ENCODE assay signal across 8 cellular contexts in genomic region chr7:101814081-101814995, GRCh38. TPM values are rescaled to one million over a fixed set of nuclear protein-coding genes. Genes with fewer than 3 reads are reported as not detected.
DNase-seq lines count a peak whose midpoint lies in the region; ATAC-seq and TF ChIP-seq lines count a peak whose summit lies in the region.

No MANE protein-coding gene starts in this region.

- ATAC-seq in HG02642 (IDR thresholded peaks at IDR 0.05; ENCODE audit: poor library complexity, unreplicated experiment) (peak; percentile 35), naive B cell (ENCODE audit: low read depth in 2 of 2) (peak; percentile 46 to 48), HG02852 (IDR thresholded peaks at IDR 0.05; ENCODE audit: unreplicated experiment) (no peak)

- H3K4me1 ChIP-seq in OCI-LY1 (ENCODE audit: insufficient read depth, low read length, severe bottlenecking) (peaks cover 61% of the 10 kb centered on the region), stomach smooth muscle (ENCODE audit: control insufficient read depth, insufficient read depth, low read length) (peaks cover 16% of the 10 kb centered on the region)

- H3K9me2 ChIP-seq in OCI-LY1 (ENCODE audit: low read depth, low read length): no peaks in the 10 kb centered on the region

- H3F3A ChIP-seq in OCI-LY1 (ENCODE audit: insufficient read depth, low read length): peaks cover 6% of the 10 kb centered on the region; the same call in 1 of the 2 replicates

- DNase-seq in DMS 273 (lab: John Stamatoyannopoulos, UW; ENCODE audit: unreplicated experiment) (peak; percentile 91), activated T-helper 1 cell treated with Interleukin-2 at 50 U/mL for 16 hours (ENCODE audit: low read depth) (peak; percentile 28), fibroblast of mammary gland (ENCODE audit: low read depth) (peak; percentile 45), naive B cell (peak; percentile 63)

- peak overlapping the region; percentile 81 to 96 (median 90) for H3K4me3 Mint-ChIP-seq in naive B cell

- peak overlapping the region; percentile 85 for H3K4me2 ChIP-seq in OCI-LY1 (ENCODE audit: low read length)

- H2AFZ ChIP-seq in OCI-LY1 (ENCODE audit: low read length): no peak overlapping the region

- no peaks in the 10 kb centered on the region for H3K36me3 Mint-ChIP-seq in naive B cell

- no peaks in the 10 kb centered on the region for H4K20me1 ChIP-seq in OCI-LY1 (ENCODE audit: insufficient read depth, low read length)

- TF ChIP-seq CTCF in OCI-LY1 (IDR thresholded peaks at IDR 0.05; ENCODE audit: low read length): peak; percentile 65
- TF ChIP-seq CTCF in fibroblast of mammary gland (conservative IDR thresholded peaks at IDR 0.05; ENCODE audit: control insufficient read depth, insufficient read depth, low read depth, low read length): no peak

- H3K4me1 Mint-ChIP-seq in naive B cell: peaks cover 13 to 22% (median 19%) of the 10 kb centered on the region in 3 donors

- peak overlapping the region in 4 of 6 donors; percentile 30 to 85 (median 58) for H3K27ac Mint-ChIP-seq in naive B cell

- H3K27ac ChIP-seq in OCI-LY1 (ENCODE audit: low read depth, low read length, poor library complexity, severe bottlenecking) (peak overlapping the region; percentile 83), stomach smooth muscle (ENCODE audit: low read length) (no peak overlapping the region)

- no peaks in the 10 kb centered on the region for H3K27me3 Mint-ChIP-seq in naive B cell

- peak overlapping the region; percentile 76 for H3K9ac ChIP-seq in OCI-LY1 (ENCODE audit: low read length)
- peak overlapping the region; percentile 72 to 74 for H3K9ac ChIP-seq in stomach smooth muscle (ENCODE audit: low read length in 2 of 2)

- peaks cover 24% of the 10 kb centered on the region for H3K79me2 ChIP-seq in OCI-LY1 (ENCODE audit: insufficient read depth, low read length)

- H3K9me3 ChIP-seq in OCI-LY1 (ENCODE audit: low read length): no peaks in the 10 kb centered on the region
- no peaks in the 10 kb centered on the region for H3K9me3 ChIP-seq in stomach smooth muscle (ENCODE audit: control insufficient read depth in 2 of 2, low read length in 2 of 2)

- H3K36me3 ChIP-seq in OCI-LY1 (ENCODE audit: insufficient read depth, low read length): peaks cover 22% of the 10 kb centered on the region; the same call in 1 of the 2 replicates
- no peaks in the 10 kb centered on the region for H3K36me3 ChIP-seq in stomach smooth muscle (ENCODE audit: control insufficient read depth in 2 of 2, insufficient read depth in 2 of 2, low read length in 2 of 2)

- H3K4me3 ChIP-seq in OCI-LY1 (ENCODE audit: low read depth, low read length, poor library complexity, severe bottlenecking) (peak overlapping the region; percentile 68), fibroblast of mammary gland (ENCODE audit: control insufficient read depth, low read depth, low read length) (peak overlapping the region; percentile 53), stomach smooth muscle (ENCODE audit: low read length in 2 of 2) (peak overlapping the region; percentile 80 to 84)

- H3K9me3 Mint-ChIP-seq in naive B cell: no peaks in the 10 kb centered on the region

- H3K27me3 ChIP-seq in OCI-LY1 (ENCODE audit: insufficient read depth, low read length): no peaks in the 10 kb centered on the region
- no peaks in the 10 kb centered on the region for H3K27me3 ChIP-seq in stomach smooth muscle (ENCODE audit: control insufficient read depth in 1 of 2, insufficient read depth in 2 of 2, low read length in 2 of 2)

RNA-seq across cellular contexts. Expression of gene CUX1, which starts 3.1 kb away (rescaled TPM):
- polyA plus RNA-seq in naive B cell (ENCODE audit: low read depth in 6 of 6): 10 to 100 TPM in 5 of 6 donors, under 1 TPM in 1; 0.66 to 31.5 (median 14.5) TPM

Comparison
In these comparisons a context has a peak if more than half of its experiments do, and no peak if none do; other contexts are left out.
1. DNase-seq: peak in every context shown above with its lines; median percentile 91 in DMS 273; 63 in naive B cell; 45 in fibroblast of mammary gland; 28 in activated T-helper 1 cell treated with Interleukin-2 at 50 U/mL for 16 hours.